ENCODE assay signal across 9 cellular contexts in genomic region chr1:53014791-53015507, GRCh38. TPM values are rescaled to one million over a fixed set of nuclear protein-coding genes. Genes with fewer than 3 reads are reported as not detected.
A peak's percentile ranks its signal among the peaks of the same experiment; 100 is the strongest.
DNase-seq lines count a peak whose midpoint lies in the region; ATAC-seq and TF ChIP-seq lines count a peak whose summit lies in the region.
"Had no signal": no experiment of that assay in that cellular context is flagged by ENCODE, and none has a peak within 500 bp of the region (broad histone marks: within the 10 kb centered on the region; RNA-seq: fewer than 3 reads in every experiment).

No MANE protein-coding gene starts in this region.

- TF ChIP-seq POLR2A in lower leg skin (IDR thresholded peaks at IDR 0.05), result no peak

- intact Hi-C loops in lower leg skin (cut with DNase I; ENCODE audit: low total_unique reads), result loop anchor here (10.0 kb wide), 1 partner anchor 50 kb away; the partner anchor contains the start of gene PODN

- DNase-seq in Ammon's horn (ENCODE audit: low spot score) (peak; percentile 87), GM19238 (ENCODE audit: insufficient read length, low spot score) (peak; percentile 67), NCI-H748 treated with DMSO at 0.1 percent for 48 hours (lab: John Stamatoyannopoulos, UW) (peak; percentile 83), ecto neural progenitor cell (ENCODE audit: low spot score) (peak; percentile 65), lower leg skin (ENCODE audit: low spot score in 2 of 2) (peak; percentile 79 to 91)
- DNase-seq in activated CD4-positive, alpha-beta T cell treated with anti-CD3 and anti-CD28 coated beads, Interleukin-2, amount 50 U/mL, for 24 hours (ENCODE audit: low read depth in 1 of 2, low spot score in 1 of 2), result peak; percentile 33 to 71
- peak; percentile 50 to 71 for DNase-seq in stimulated activated CD4-positive, alpha-beta T cell treated with anti-CD3 and anti-CD28 coated beads, Interleukin-4, amount 100 ng/mL, for 4 hours

- peak; percentile 87 for ATAC-seq in HG03571 (IDR thresholded peaks at IDR 0.05; ENCODE audit: unreplicated experiment)

- no peak for TF ChIP-seq CTCF in lower leg skin (IDR thresholded peaks at IDR 0.05)

- 0 to 1% methylated on average over 9 of the region's 9 CpGs for WGBS in lower leg skin, 2 donors

- peak overlapping the region; percentile 24 for H3K4me3 ChIP-seq in lower leg skin (ENCODE audit: low read depth, poor library complexity, severe bottlenecking)

RNA-seq across cellular contexts. Expression of gene PODN, which starts 47.1 kb away (rescaled TPM):
- total RNA-seq in lower leg skin, result 10 to 100 TPM; 11.3 to 58.8 (median 14.4) TPM
- total RNA-seq: activated CD8-positive, alpha-beta memory T cell treated with anti-CD3 and anti-CD28 coated beads for 36 hours had no signal

Comparison
In these comparisons a context has a peak if more than half of its experiments do, and no peak if none do; other contexts are left out.
1. Peak in every context shown above with its lines: DNase-seq, ATAC-seq and H3K4me3 ChIP-seq.